In the genomic region with DNA sequence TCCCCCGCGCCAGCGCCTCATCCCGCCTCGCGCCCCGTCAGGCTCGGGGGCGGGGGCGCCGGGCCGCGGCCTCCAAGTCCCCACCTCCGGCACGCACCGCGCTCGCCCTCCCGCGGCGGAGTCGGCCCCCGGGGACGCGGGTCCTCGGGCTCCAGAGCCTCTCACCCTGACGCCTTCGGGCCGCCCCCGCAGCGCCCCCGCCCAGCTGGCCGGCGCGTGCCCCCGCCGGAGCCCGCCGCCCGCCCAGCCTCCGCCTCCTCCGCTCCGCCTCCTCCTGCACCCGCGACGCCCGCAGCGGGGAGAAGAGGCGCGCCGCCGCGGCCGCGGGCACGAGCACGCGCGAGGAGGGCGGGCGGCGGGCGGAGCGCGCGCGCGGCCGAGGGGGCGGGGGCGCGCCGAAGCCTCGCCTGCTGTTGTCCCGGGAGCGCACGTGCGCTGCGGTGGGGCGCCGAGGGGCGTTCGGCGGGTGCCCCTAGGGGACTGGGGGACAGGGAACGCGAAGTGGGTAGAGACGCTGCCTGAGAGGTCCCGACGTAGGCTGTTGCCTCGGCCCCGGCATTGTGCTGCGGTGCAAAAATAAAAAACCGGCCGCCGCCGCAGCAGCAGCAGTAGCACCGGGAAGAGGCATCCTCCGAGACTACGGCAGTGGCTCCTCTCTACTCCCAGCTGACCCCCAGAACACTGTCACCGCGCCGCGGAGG, we compare ENCODE assay signal across 1 cellular context.
A peak's percentile ranks its signal among the peaks of the same experiment; 100 is the strongest.
TF ChIP-seq lines count a peak whose summit lies in the region.

No MANE protein-coding gene starts in this region.

TF ChIP-seq in HepG2, 621 proteins besides CTCF, POLR2A, EP300 and RAD21 (continued from another document and continues in another):
- TF ChIP-seq, protein P1, sequence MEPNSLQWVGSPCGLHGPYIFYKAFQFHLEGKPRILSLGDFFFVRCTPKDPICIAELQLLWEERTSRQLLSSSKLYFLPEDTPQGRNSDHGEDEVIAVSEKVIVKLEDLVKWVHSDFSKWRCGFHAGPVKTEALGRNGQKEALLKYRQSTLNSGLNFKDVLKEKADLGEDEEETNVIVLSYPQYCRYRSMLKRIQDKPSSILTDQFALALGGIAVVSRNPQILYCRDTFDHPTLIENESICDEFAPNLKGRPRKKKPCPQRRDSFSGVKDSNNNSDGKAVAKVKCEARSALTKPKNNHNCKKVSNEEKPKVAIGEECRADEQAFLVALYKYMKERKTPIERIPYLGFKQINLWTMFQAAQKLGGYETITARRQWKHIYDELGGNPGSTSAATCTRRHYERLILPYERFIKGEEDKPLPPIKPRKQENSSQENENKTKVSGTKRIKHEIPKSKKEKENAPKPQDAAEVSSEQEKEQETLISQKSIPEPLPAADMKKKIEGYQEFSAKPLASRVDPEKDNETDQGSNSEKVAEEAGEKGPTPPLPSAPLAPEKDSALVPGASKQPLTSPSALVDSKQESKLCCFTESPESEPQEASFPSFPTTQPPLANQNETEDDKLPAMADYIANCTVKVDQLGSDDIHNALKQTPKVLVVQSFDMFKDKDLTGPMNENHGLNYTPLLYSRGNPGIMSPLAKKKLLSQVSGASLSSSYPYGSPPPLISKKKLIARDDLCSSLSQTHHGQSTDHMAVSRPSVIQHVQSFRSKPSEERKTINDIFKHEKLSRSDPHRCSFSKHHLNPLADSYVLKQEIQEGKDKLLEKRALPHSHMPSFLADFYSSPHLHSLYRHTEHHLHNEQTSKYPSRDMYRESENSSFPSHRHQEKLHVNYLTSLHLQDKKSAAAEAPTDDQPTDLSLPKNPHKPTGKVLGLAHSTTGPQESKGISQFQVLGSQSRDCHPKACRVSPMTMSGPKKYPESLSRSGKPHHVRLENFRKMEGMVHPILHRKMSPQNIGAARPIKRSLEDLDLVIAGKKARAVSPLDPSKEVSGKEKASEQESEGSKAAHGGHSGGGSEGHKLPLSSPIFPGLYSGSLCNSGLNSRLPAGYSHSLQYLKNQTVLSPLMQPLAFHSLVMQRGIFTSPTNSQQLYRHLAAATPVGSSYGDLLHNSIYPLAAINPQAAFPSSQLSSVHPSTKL (CRISPR knock-in tag; IDR thresholded peaks at IDR 0.05): no peak
- TF ChIP-seq, protein P2, sequence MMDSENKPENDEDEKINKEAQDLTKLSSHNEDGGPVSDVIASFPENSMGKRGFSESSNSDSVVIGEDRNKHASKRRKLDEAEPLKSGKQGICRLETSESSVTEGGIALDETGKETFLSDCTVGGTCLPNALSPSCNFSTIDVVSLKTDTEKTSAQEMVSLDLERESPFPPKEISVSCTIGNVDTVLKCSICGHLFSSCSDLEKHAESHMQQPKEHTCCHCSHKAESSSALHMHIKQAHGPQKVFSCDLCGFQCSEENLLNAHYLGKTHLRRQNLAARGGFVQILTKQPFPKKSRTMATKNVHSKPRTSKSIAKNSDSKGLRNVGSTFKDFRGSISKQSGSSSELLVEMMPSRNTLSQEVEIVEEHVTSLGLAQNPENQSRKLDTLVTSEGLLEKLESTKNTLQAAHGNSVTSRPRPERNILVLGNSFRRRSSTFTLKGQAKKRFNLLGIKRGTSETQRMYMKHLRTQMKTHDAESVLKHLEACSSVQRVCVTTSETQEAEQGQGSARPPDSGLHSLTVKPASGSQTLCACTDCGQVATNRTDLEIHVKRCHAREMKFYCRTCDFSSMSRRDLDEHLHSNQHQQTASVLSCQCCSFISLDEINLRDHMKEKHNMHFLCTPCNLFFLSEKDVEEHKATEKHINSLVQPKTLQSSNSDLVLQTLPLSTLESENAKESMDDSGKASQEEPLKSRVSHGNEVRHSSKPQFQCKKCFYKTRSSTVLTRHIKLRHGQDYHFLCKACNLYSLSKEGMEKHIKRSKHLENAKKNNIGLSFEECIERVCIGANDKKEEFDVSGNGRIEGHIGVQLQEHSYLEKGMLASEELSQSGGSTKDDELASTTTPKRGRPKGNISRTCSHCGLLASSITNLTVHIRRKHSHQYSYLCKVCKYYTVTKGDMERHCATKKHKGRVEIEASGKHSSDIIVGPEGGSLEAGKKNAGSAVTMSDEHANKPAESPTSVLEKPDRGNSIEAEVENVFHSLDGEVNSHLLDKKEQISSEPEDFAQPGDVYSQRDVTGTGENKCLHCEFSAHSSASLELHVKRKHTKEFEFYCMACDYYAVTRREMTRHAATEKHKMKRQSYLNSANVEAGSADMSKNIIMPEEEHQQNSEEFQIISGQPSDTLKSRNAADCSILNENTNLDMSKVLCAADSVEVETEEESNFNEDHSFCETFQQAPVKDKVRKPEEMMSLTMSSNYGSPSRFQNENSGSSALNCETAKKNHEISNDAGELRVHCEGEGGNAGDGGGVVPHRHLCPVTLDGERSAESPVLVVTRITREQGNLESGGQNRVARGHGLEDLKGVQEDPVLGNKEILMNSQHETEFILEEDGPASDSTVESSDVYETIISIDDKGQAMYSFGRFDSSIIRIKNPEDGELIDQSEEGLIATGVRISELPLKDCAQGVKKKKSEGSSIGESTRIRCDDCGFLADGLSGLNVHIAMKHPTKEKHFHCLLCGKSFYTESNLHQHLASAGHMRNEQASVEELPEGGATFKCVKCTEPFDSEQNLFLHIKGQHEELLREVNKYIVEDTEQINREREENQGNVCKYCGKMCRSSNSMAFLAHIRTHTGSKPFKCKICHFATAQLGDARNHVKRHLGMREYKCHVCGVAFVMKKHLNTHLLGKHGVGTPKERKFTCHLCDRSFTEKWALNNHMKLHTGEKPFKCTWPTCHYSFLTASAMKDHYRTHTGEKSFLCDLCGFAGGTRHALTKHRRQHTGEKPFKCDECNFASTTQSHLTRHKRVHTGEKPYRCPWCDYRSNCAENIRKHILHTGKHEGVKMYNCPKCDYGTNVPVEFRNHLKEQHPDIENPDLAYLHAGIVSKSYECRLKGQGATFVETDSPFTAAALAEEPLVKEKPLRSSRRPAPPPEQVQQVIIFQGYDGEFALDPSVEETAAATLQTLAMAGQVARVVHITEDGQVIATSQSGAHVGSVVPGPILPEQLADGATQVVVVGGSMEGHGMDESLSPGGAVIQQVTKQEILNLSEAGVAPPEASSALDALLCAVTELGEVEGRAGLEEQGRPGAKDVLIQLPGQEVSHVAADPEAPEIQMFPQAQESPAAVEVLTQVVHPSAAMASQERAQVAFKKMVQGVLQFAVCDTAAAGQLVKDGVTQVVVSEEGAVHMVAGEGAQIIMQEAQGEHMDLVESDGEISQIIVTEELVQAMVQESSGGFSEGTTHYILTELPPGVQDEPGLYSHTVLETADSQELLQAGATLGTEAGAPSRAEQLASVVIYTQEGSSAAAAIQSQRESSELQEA (CRISPR knock-in tag; IDR thresholded peaks at IDR 0.05; ENCODE audit: not compliant biosample characterization): peak; percentile 40
- TF ChIP-seq, protein P3, sequence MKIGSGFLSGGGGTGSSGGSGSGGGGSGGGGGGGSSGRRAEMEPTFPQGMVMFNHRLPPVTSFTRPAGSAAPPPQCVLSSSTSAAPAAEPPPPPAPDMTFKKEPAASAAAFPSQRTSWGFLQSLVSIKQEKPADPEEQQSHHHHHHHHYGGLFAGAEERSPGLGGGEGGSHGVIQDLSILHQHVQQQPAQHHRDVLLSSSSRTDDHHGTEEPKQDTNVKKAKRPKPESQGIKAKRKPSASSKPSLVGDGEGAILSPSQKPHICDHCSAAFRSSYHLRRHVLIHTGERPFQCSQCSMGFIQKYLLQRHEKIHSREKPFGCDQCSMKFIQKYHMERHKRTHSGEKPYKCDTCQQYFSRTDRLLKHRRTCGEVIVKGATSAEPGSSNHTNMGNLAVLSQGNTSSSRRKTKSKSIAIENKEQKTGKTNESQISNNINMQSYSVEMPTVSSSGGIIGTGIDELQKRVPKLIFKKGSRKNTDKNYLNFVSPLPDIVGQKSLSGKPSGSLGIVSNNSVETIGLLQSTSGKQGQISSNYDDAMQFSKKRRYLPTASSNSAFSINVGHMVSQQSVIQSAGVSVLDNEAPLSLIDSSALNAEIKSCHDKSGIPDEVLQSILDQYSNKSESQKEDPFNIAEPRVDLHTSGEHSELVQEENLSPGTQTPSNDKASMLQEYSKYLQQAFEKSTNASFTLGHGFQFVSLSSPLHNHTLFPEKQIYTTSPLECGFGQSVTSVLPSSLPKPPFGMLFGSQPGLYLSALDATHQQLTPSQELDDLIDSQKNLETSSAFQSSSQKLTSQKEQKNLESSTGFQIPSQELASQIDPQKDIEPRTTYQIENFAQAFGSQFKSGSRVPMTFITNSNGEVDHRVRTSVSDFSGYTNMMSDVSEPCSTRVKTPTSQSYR (CRISPR knock-in tag; IDR thresholded peaks at IDR 0.05; ENCODE audit: borderline replicate concordance): no peak
- no peak for TF ChIP-seq NFYB (CRISPR knock-in tag; IDR thresholded peaks at IDR 0.05)
- TF ChIP-seq MXI1 (IDR thresholded peaks at IDR 0.05; ENCODE audit: borderline replicate concordance, low read depth, low read length): peak; percentile 23; the same call in 1 of the 3 replicates
- TF ChIP-seq ZNF891 (CRISPR knock-in tag; IDR thresholded peaks at IDR 0.05): no peak
- no peak for TF ChIP-seq IKZF4 (CRISPR knock-in tag; IDR thresholded peaks at IDR 0.05; ENCODE audit: borderline replicate concordance, low read depth, not compliant biosample characterization)
- TF ChIP-seq, protein P4, sequence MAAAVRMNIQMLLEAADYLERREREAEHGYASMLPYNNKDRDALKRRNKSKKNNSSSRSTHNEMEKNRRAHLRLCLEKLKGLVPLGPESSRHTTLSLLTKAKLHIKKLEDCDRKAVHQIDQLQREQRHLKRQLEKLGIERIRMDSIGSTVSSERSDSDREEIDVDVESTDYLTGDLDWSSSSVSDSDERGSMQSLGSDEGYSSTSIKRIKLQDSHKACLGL (CRISPR knock-in tag; IDR thresholded peaks at IDR 0.05): peak; percentile 65; the same call in 1 of the 2 replicates
- no peak for TF ChIP-seq NBN (conservative IDR thresholded peaks at IDR 0.05)
- TF ChIP-seq, protein P5, sequence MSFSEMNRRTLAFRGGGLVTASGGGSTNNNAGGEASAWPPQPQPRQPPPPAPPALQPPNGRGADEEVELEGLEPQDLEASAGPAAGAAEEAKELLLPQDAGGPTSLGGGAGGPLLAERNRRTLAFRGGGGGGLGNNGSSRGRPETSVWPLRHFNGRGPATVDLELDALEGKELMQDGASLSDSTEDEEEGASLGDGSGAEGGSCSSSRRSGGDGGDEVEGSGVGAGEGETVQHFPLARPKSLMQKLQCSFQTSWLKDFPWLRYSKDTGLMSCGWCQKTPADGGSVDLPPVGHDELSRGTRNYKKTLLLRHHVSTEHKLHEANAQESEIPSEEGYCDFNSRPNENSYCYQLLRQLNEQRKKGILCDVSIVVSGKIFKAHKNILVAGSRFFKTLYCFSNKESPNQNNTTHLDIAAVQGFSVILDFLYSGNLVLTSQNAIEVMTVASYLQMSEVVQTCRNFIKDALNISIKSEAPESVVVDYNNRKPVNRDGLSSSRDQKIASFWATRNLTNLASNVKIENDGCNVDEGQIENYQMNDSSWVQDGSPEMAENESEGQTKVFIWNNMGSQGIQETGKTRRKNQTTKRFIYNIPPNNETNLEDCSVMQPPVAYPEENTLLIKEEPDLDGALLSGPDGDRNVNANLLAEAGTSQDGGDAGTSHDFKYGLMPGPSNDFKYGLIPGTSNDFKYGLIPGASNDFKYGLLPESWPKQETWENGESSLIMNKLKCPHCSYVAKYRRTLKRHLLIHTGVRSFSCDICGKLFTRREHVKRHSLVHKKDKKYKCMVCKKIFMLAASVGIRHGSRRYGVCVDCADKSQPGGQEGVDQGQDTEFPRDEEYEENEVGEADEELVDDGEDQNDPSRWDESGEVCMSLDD (CRISPR knock-in tag; IDR thresholded peaks at IDR 0.05; ENCODE audit: borderline replicate concordance): 0 out of 2 replicates have a peak, but pooled peaks have one; percentile 33
- TF ChIP-seq ZKSCAN8 (CRISPR knock-in tag; IDR thresholded peaks at IDR 0.05; ENCODE audit: borderline replicate concordance): no peak
- no peak for TF ChIP-seq GATA4 (IDR thresholded peaks at IDR 0.05; ENCODE audit: borderline replicate concordance, low read depth)
- no peak for TF ChIP-seq HDAC1 (CRISPR knock-in tag; IDR thresholded peaks at IDR 0.05)
- TF ChIP-seq ZNF562 (CRISPR knock-in tag; IDR thresholded peaks at IDR 0.05; ENCODE audit: borderline replicate concordance): no peak
- TF ChIP-seq ZNF12 (CRISPR knock-in tag; IDR thresholded peaks at IDR 0.05): 0 out of 2 replicates have a peak, but pooled peaks have one; percentile 17
- TF ChIP-seq, protein P6, sequence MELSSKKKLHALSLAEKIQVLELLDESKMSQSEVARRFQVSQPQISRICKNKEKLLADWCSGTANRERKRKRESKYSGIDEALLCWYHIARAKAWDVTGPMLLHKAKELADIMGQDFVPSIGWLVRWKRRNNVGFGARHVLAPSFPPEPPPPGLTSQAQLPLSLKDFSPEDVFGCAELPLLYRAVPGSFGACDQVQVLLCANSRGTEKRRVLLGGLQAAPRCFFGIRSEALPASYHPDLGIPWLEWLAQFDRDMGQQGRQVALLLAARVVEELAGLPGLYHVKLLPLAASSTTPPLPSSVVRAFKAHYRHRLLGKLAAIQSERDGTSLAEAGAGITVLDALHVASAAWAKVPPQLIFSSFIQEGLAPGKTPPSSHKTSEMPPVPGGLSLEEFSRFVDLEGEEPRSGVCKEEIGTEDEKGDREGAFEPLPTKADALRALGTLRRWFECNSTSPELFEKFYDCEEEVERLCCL (CRISPR knock-in tag; IDR thresholded peaks at IDR 0.05; ENCODE audit: borderline replicate concordance): no peak
- TF ChIP-seq CBFB (CRISPR knock-in tag; IDR thresholded peaks at IDR 0.05): peak; percentile 50; the same call in 1 of the 2 replicates
- TF ChIP-seq ZNF317 (CRISPR knock-in tag; IDR thresholded peaks at IDR 0.05): no peak
- no peak for TF ChIP-seq NFRKB (IDR thresholded peaks at IDR 0.05)
- no peak; the same call in 1 of the 2 replicates for TF ChIP-seq NKX3-1 (CRISPR knock-in tag; IDR thresholded peaks at IDR 0.05)
- 0 out of 2 replicates have a peak, but pooled peaks have one; percentile 21 for TF ChIP-seq NFKBIZ (CRISPR knock-in tag; IDR thresholded peaks at IDR 0.05)
- TF ChIP-seq ZFP62 (CRISPR knock-in tag; IDR thresholded peaks at IDR 0.05): no peak
- TF ChIP-seq ZNF350 (CRISPR knock-in tag; IDR thresholded peaks at IDR 0.05; ENCODE audit: borderline replicate concordance, low read depth): no peak
- no peak for TF ChIP-seq GLI4 (CRISPR knock-in tag; IDR thresholded peaks at IDR 0.05; ENCODE audit: borderline replicate concordance)
- TF ChIP-seq KLF9 (CRISPR knock-in tag; IDR thresholded peaks at IDR 0.05; ENCODE audit: low read depth): no peak
- TF ChIP-seq, protein P7, sequence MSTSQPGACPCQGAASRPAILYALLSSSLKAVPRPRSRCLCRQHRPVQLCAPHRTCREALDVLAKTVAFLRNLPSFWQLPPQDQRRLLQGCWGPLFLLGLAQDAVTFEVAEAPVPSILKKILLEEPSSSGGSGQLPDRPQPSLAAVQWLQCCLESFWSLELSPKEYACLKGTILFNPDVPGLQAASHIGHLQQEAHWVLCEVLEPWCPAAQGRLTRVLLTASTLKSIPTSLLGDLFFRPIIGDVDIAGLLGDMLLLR (CRISPR knock-in tag; IDR thresholded peaks at IDR 0.05): peak; percentile 62; the same call in 1 of the 2 replicates
- no peak for TF ChIP-seq ZNF557 (CRISPR knock-in tag; IDR thresholded peaks at IDR 0.05)
- TF ChIP-seq MEIS1 (CRISPR knock-in tag; IDR thresholded peaks at IDR 0.05; ENCODE audit: borderline replicate concordance): no peak
- no peak for TF ChIP-seq ZNF709 (CRISPR knock-in tag; IDR thresholded peaks at IDR 0.05)
- TF ChIP-seq, protein P8, sequence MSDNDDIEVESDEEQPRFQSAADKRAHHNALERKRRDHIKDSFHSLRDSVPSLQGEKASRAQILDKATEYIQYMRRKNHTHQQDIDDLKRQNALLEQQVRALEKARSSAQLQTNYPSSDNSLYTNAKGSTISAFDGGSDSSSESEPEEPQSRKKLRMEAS (IDR thresholded peaks at IDR 0.05): peak; percentile 97
- no peak for TF ChIP-seq SYNCRIP (IDR thresholded peaks at IDR 0.05; ENCODE audit: insufficient read depth, low read depth, low read length)
- 0 out of 2 replicates have a peak, but pooled peaks have one; percentile 10 for TF ChIP-seq ELF3 (CRISPR knock-in tag; IDR thresholded peaks at IDR 0.05)
- TF ChIP-seq ZNF274 (CRISPR knock-in tag; IDR thresholded peaks at IDR 0.05): no peak
